ENCODE assay signal across 8 cellular contexts in genomic region chr18:24398515-24398914, GRCh38. TPM values are rescaled to one million over a fixed set of nuclear protein-coding genes. Genes with fewer than 3 reads are reported as not detected.
DNase-seq lines count a peak whose midpoint lies in the region; ATAC-seq and TF ChIP-seq lines count a peak whose summit lies in the region.

No MANE protein-coding gene starts in this region.

- intact Hi-C loops in mammary epithelial cell (cut with micrococcal nuclease), result no loop called here

- H2BK5ac ChIP-seq in mesendoderm (ENCODE audit: low read length), result no peak overlapping the region

- H3K4me1 ChIP-seq in HUES6 (ENCODE audit: control insufficient read depth, insufficient read depth, low read length), result peaks cover 43% of the 10 kb centered on the region
- H3K4me1 ChIP-seq in mammary epithelial cell (ENCODE audit: insufficient read depth, low read length), result peaks cover 17% of the 10 kb centered on the region
- H3K4me1 ChIP-seq in mesendoderm (ENCODE audit: control insufficient read depth, low read depth, low read length), result no peaks in the 10 kb centered on the region

- no peaks in the 10 kb centered on the region for H3K27me3 ChIP-seq in HUES6 (ENCODE audit: control insufficient read depth, insufficient read depth, low read length)
- no peaks in the 10 kb centered on the region for H3K27me3 ChIP-seq in mammary epithelial cell (ENCODE audit: insufficient read depth, low read length)
- H3K27me3 ChIP-seq in mesendoderm (ENCODE audit: insufficient read depth, low read length, poor library complexity), result no peaks in the 10 kb centered on the region

- in situ Hi-C loops in mammary epithelial cell (cut with MboI; ENCODE audit: low sequenced_read_pairs in 2 of 2), result no loop called here

- no peak overlapping the region for H3K18ac ChIP-seq in mesendoderm (ENCODE audit: low read length)

- no peak overlapping the region for H3K4ac ChIP-seq in mesendoderm (ENCODE audit: low read depth, low read length)

- dilution Hi-C loops in mammary epithelial cell (cut with HindIII; ENCODE audit: low sequenced_read_pairs), result no loop called here

- H3K56ac ChIP-seq in mesendoderm (ENCODE audit: low read length), result peak overlapping the region; percentile 74

- no peaks in the 10 kb centered on the region for H4K20me1 ChIP-seq in mammary epithelial cell (ENCODE audit: insufficient read depth, low read length)

- DNase-seq in AG20443 (ENCODE audit: low spot score), result peak; percentile 53
- peak; percentile 29 for DNase-seq in mammary epithelial cell
- DNase-seq in mesendoderm, result peak; percentile 55
- DNase-seq in SW 1271 (lab: John Stamatoyannopoulos, UW), result no peak
- DNase-seq in UCSD-AML1 (lab: John Stamatoyannopoulos, UW; ENCODE audit: unreplicated experiment), result no peak
- no peak for DNase-seq in GM20000 (ENCODE audit: low spot score)

- no peak overlapping the region for H3K23ac ChIP-seq in mesendoderm (ENCODE audit: low read length)

- H3K27ac ChIP-seq in HUES6 (ENCODE audit: low read depth, low read length) (peak overlapping the region; percentile 45; the same call in 1 of the 2 replicates), mammary epithelial cell (ENCODE audit: insufficient read depth, low read depth, low read length) (peak overlapping the region; percentile 2), mesendoderm (ENCODE audit: low read depth, low read length) (peak overlapping the region; percentile 85)

- no TSS peak for BruUV-seq in mammary epithelial cell (replicated peaks; lab: Mats Ljungman, UMichigan)

- H2AK5ac ChIP-seq in mesendoderm (ENCODE audit: low read length), result no peak overlapping the region

- WGBS in mammary epithelial cell (ENCODE audit: low coverage, missing lambda C conversion rate), result 79% methylated on average over 10 of the region's 15 CpGs
- WGBS in mesendoderm (ENCODE audit: extremely low coverage, insufficient coverage, low lambda C conversion rate), result no CpG with 5 or more reads among the region's 15 CpGs

- H3K4me3 ChIP-seq in HUES6 (ENCODE audit: low read depth, low read length) (peak overlapping the region; percentile 58), mammary epithelial cell (replicated peaks in 1 of 3; ENCODE audit: insufficient read depth in 1 of 3, low read depth in 2 of 3, low read length in 3 of 3) (no peak overlapping the region), mesendoderm (ENCODE audit: low read length) (no peak overlapping the region)

- H3K4me2 ChIP-seq in mammary epithelial cell (ENCODE audit: insufficient read depth, low read depth, low read length) (no peak overlapping the region), mesendoderm (ENCODE audit: low read length) (peak overlapping the region; percentile 48)

- CTCF ChIA-PET in mammary epithelial cell (lab: Charles Lee; ENCODE audit: low non-redundant PET), result no interaction called here

- no peaks in the 10 kb centered on the region for H3K79me2 ChIP-seq in mammary epithelial cell (ENCODE audit: insufficient read depth, low read length)
- peaks cover 2% of the 10 kb centered on the region for H3K79me2 ChIP-seq in mesendoderm (ENCODE audit: control insufficient read depth, insufficient read depth, low read length)

- no peak for TF ChIP-seq CTCF in mammary epithelial cell (conservative IDR thresholded peaks at IDR 0.05 in 1 of 2, IDR thresholded peaks at IDR 0.05 in 1 of 2; ENCODE audit: extremely low read depth in 1 of 2, insufficient read depth in 1 of 2, low read depth in 1 of 2, low read length in 2 of 2)
- no peak for TF ChIP-seq CTCF in GM20000 (IDR thresholded peaks at IDR 0.05; ENCODE audit: extremely low read depth, missing control alignments)

- no peak for ATAC-seq in GM18870 (IDR thresholded peaks at IDR 0.05; ENCODE audit: unreplicated experiment)

- H2AFZ ChIP-seq in mammary epithelial cell (ENCODE audit: low read depth, low read length), result peak overlapping the region; percentile 97

- no peak overlapping the region for H2BK15ac ChIP-seq in mesendoderm (replicated peaks; ENCODE audit: low read depth)

- H4K8ac ChIP-seq in mesendoderm (ENCODE audit: low read depth, low read length), result no peak overlapping the region

- H3K36me3 ChIP-seq in HUES6 (ENCODE audit: control insufficient read depth, insufficient read depth, low read length) (no peaks in the 10 kb centered on the region), mammary epithelial cell (ENCODE audit: insufficient read depth, low read length) (no peaks in the 10 kb centered on the region), mesendoderm (ENCODE audit: control insufficient read depth, insufficient read depth, low read length) (no peaks in the 10 kb centered on the region)

- peak overlapping the region; percentile 51 for H3K9ac ChIP-seq in HUES6 (ENCODE audit: low read length)
- no peak overlapping the region for H3K9ac ChIP-seq in mammary epithelial cell (ENCODE audit: insufficient read depth, low read length)
- peak overlapping the region; percentile 55 for H3K9ac ChIP-seq in mesendoderm (ENCODE audit: low read length)

- H2BK120ac ChIP-seq in mesendoderm (ENCODE audit: low read depth, low read length), result no peak overlapping the region

- H3K9me3 ChIP-seq in HUES6 (ENCODE audit: control insufficient read depth, insufficient read depth, low read depth, low read length) (no peaks in the 10 kb centered on the region), mammary epithelial cell (replicated peaks; ENCODE audit: insufficient read depth, low read length) (no peaks in the 10 kb centered on the region)

- H3K79me1 ChIP-seq in mesendoderm (ENCODE audit: low read length), result no peaks in the 10 kb centered on the region

- no peak overlapping the region for H4K5ac ChIP-seq in mesendoderm (ENCODE audit: low read length)

RNA-seq across cellular contexts. Expression of gene OSBPL1A, which starts 0.9 kb away (rescaled TPM):
- 10 to 100 TPM; 30.4 to 65.2 TPM for total RNA-seq in mammary epithelial cell
- 28.1 TPM for polyA plus RNA-seq in mammary epithelial cell
- 44.4 TPM for polyA minus RNA-seq in mammary epithelial cell
- polyA plus RNA-seq in mesendoderm (2013, experiment 1 of 2), result 32.9 TPM
- polyA plus RNA-seq in mesendoderm (2013, experiment 2 of 2), result 32.4 TPM

RNA-seq across cellular contexts. Expression of gene IMPACT, which starts 28.0 kb away (rescaled TPM):
- 10 to 100 TPM; 38.8 to 45.2 TPM for total RNA-seq in mammary epithelial cell
- polyA plus RNA-seq in mammary epithelial cell, result 12.6 TPM
- 37.6 TPM for polyA minus RNA-seq in mammary epithelial cell
- polyA plus RNA-seq in mesendoderm (2013, experiment 1 of 2), result 38.5 TPM
- 39.2 TPM for polyA plus RNA-seq in mesendoderm (2013, experiment 2 of 2)

Comparison
In these comparisons a context has a peak if more than half of its experiments do, and no peak if none do; other contexts are left out.
1. DNase-seq: peak in AG20443 (single experiment), mammary epithelial cell (single experiment) and mesendoderm (single experiment); none in SW 1271 (0 of 2), UCSD-AML1 (single experiment) and GM20000 (single experiment).
2. H3K27ac ChIP-seq: peak in every context shown above with its lines; median percentile 85 in mesendoderm; 45 in HUES6; 2 in mammary epithelial cell.